Comparison of ENCODE assay signal across 22 cellular contexts in genomic region chr4:113077611-113078010, GRCh38.
A peak's percentile ranks its signal among the peaks of the same experiment; 100 is the strongest.
DNase-seq lines count a peak whose midpoint lies in the region; ATAC-seq and TF ChIP-seq lines count a peak whose summit lies in the region.
"Had no signal": no experiment of that assay in that cellular context is flagged by ENCODE, and none has a peak within 500 bp of the region (broad histone marks: within the 10 kb centered on the region; RNA-seq: fewer than 3 reads in every experiment).

No MANE protein-coding gene starts in this region.

- ATAC-seq in HG02571 (IDR thresholded peaks at IDR 0.05; ENCODE audit: unreplicated experiment), result no peak
- ATAC-seq: activated CD8-positive, alpha-beta T cell treated with anti-CD3 and anti-CD28 coated beads, Interleukin-2, amount 10 ng/mL, durations not matched to agents 7 days and 5 days; activated T-cell treated with anti-CD3 and anti-CD28 coated beads, Interleukin-2, amount 50 U/mL, for 4 hours; effector memory CD8-positive, alpha-beta T cell; lower lobe of right lung; upper lobe of right lung had no signal

- DNase-seq in NCI-H2171 treated with DMSO at 0.1 percent for 48 hours (lab: John Stamatoyannopoulos, UW) (peak; percentile 54), NCI-H2171 (lab: John Stamatoyannopoulos, UW) (no peak), NCI-H82 (lab: John Stamatoyannopoulos, UW) (peak; percentile 91), hippocampal formation (lab: John Stamatoyannopoulos, UW) (peak; percentile 52 to 70), retina (peak; percentile 63), GM20000 (ENCODE audit: low spot score) (no peak)
- DNase-seq in activated T-cell treated with anti-CD3 and anti-CD28 coated beads, Interleukin-2, amount 50 U/mL, for 48 hours, result no peak
- DNase-seq: activated B cell treated with CpG ODN at 0.5 μM for 24 hours; activated CD8-positive, alpha-beta T cell treated with anti-CD3 and anti-CD28 coated beads, Interleukin-2, amount 10 ng/mL, durations not matched to agents 7 days and 5 days; activated T-cell treated with anti-CD3 and anti-CD28 coated beads, Interleukin-2, amount 50 U/mL, for 4 hours; effector memory CD8-positive, alpha-beta T cell; lower lobe of right lung; naive B cell; NCI-H1930; NCI-H526 treated with DMSO at 0.1 percent for 48 hours; PC-9; small intestine; stimulated activated CD4-positive, alpha-beta T cell treated with anti-CD3 and anti-CD28 coated beads, Interleukin-4, amount 100 ng/mL, for 1 hour; stomach; T-helper 2 cell; upper lobe of right lung had no signal

- no peak for TF ChIP-seq CTCF in GM20000 (IDR thresholded peaks at IDR 0.05; ENCODE audit: extremely low read depth, missing control alignments)

Comparison
In these comparisons a context has a peak if more than half of its experiments do, and no peak if none do; other contexts are left out.
1. DNase-seq: peak in NCI-H2171 treated with DMSO at 0.1 percent for 48 hours (single experiment), NCI-H82 (single experiment), hippocampal formation (2 of 2) and retina (single experiment); none in NCI-H2171 (single experiment), activated T-cell treated with anti-CD3 and anti-CD28 coated beads, Interleukin-2, amount 50 U/mL, for 48 hours (0 of 2) and GM20000 (single experiment).